ENCODE assay signal across 1 cellular context in the genomic region with DNA sequence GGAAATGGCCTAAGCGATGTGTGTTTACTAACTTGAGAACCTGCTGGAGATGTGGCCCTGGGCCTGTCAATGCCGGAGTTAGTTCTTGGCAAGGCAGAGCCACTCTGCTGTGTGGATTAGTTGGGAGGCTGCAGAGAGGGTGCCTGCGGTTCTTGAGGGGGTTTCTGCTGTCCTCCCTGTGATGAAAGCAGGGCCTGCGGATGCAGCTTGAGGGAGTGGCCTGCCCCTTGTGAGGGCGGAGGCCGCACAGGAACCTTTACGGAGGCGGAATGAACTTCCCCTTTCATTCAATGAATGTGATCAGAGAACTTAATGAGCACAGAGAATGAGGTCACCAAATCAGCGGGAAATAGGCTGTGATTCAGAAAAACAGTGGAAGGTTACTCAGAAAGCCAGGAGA.
TF ChIP-seq lines count a peak whose summit lies in the region.

No MANE protein-coding gene starts in this region.

TF ChIP-seq in GM12878, 131 proteins besides CTCF, POLR2A, EP300 and RAD21 (continued from another document):
- TF ChIP-seq NR2F1 (conservative IDR thresholded peaks at IDR 0.05) (peak; percentile 52), EGR1 (IDR thresholded peaks at IDR 0.05; ENCODE audit: borderline replicate concordance in 1 of 2, low read depth in 2 of 2, low read length in 2 of 2) (peak in 1 of 2 experiments; percentile 72; a peak in 1 of 3 replicates), IKZF2 (IDR thresholded peaks at IDR 0.05) (peak in 1 of 2 experiments; percentile 33; a peak in 2 of 4 replicates), JUNB (IDR thresholded peaks at IDR 0.05) (peak; percentile 45), KAT2A (conservative IDR thresholded peaks at IDR 0.05; ENCODE audit: control insufficient read depth, low read depth, low read length) (no peak), DPF2 (IDR thresholded peaks at IDR 0.05) (0 out of 2 replicates have a peak, but pooled peaks have one; percentile 35), USF2 (IDR thresholded peaks at IDR 0.05; ENCODE audit: borderline replicate concordance, low read depth, low read length) (no peak), SPI1 (IDR thresholded peaks at IDR 0.05; ENCODE audit: borderline replicate concordance, insufficient read depth, low read depth, low read length) (peak; percentile 42; the same call in 1 of the 2 replicates), HDAC6 (IDR thresholded peaks at IDR 0.05; ENCODE audit: unreplicated experiment) (no peak), BRCA1 (IDR thresholded peaks at IDR 0.05; ENCODE audit: low read depth, low read length) (no peak), SMC3 (IDR thresholded peaks at IDR 0.05; ENCODE audit: borderline replicate concordance, low read length) (no peak), NR2C2 (IDR thresholded peaks at IDR 0.05; ENCODE audit: borderline replicate concordance, control insufficient read depth, insufficient read length, low read depth) (no peak), ATF7 (IDR thresholded peaks at IDR 0.05; ENCODE audit: low read depth) (peak; percentile 91), HCFC1 (IDR thresholded peaks at IDR 0.05; ENCODE audit: low read length) (no peak), PAX5 (IDR thresholded peaks at IDR 0.05; ENCODE audit: borderline replicate concordance, low read depth, low read length) (0 out of 2 replicates have a peak, but pooled peaks have one; percentile 10), RBBP5 (conservative IDR thresholded peaks at IDR 0.05) (no peak), NFXL1 (IDR thresholded peaks at IDR 0.05; ENCODE audit: borderline replicate concordance) (no peak), IKZF1 (conservative IDR thresholded peaks at IDR 0.05) (peak; percentile 66), WRNIP1 (IDR thresholded peaks at IDR 0.05; ENCODE audit: borderline replicate concordance, low read depth, low read length) (no peak), EED (IDR thresholded peaks at IDR 0.05; ENCODE audit: low read depth) (peak; percentile 56; the same call in 1 of the 2 replicates), RELB (IDR thresholded peaks at IDR 0.05; ENCODE audit: low read depth) (peak; percentile 50; the same call in 1 of the 2 replicates), TCF12 (IDR thresholded peaks at IDR 0.05; ENCODE audit: low read depth, low read length) (0 out of 2 replicates have a peak, but pooled peaks have one; percentile 9), MYB (IDR thresholded peaks at IDR 0.05; ENCODE audit: borderline replicate concordance, low read depth, low read length) (no peak), TBL1XR1 (IDR thresholded peaks at IDR 0.05; ENCODE audit: low read depth, low read length) (no peak), ZNF207 (IDR thresholded peaks at IDR 0.05; ENCODE audit: borderline replicate concordance) (no peak), ETV6 (conservative IDR thresholded peaks at IDR 0.05 in 1 of 2, IDR thresholded peaks at IDR 0.05 in 1 of 2; ENCODE audit: borderline replicate concordance in 1 of 2, low read depth in 1 of 2) (no peak), CREM (IDR thresholded peaks at IDR 0.05; ENCODE audit: low read depth) (0 out of 2 replicates have a peak, but pooled peaks have one; percentile 44), ZNF622 (IDR thresholded peaks at IDR 0.05) (no peak), BCL11A (IDR thresholded peaks at IDR 0.05; ENCODE audit: low read depth, low read length) (0 out of 2 replicates have a peak, but pooled peaks have one; percentile 57), BHLHE40 (IDR thresholded peaks at IDR 0.05; ENCODE audit: borderline replicate concordance in 1 of 2, low read depth in 2 of 2, low read length in 1 of 2) (peak in 1 of 2 experiments; percentile 42; a peak in 1 of 4 replicates), LARP7 (IDR thresholded peaks at IDR 0.05) (no peak), TAF1 (IDR thresholded peaks at IDR 0.05; ENCODE audit: borderline replicate concordance, low read depth, low read length) (no peak)
- TF ChIP-seq, protein P1, sequence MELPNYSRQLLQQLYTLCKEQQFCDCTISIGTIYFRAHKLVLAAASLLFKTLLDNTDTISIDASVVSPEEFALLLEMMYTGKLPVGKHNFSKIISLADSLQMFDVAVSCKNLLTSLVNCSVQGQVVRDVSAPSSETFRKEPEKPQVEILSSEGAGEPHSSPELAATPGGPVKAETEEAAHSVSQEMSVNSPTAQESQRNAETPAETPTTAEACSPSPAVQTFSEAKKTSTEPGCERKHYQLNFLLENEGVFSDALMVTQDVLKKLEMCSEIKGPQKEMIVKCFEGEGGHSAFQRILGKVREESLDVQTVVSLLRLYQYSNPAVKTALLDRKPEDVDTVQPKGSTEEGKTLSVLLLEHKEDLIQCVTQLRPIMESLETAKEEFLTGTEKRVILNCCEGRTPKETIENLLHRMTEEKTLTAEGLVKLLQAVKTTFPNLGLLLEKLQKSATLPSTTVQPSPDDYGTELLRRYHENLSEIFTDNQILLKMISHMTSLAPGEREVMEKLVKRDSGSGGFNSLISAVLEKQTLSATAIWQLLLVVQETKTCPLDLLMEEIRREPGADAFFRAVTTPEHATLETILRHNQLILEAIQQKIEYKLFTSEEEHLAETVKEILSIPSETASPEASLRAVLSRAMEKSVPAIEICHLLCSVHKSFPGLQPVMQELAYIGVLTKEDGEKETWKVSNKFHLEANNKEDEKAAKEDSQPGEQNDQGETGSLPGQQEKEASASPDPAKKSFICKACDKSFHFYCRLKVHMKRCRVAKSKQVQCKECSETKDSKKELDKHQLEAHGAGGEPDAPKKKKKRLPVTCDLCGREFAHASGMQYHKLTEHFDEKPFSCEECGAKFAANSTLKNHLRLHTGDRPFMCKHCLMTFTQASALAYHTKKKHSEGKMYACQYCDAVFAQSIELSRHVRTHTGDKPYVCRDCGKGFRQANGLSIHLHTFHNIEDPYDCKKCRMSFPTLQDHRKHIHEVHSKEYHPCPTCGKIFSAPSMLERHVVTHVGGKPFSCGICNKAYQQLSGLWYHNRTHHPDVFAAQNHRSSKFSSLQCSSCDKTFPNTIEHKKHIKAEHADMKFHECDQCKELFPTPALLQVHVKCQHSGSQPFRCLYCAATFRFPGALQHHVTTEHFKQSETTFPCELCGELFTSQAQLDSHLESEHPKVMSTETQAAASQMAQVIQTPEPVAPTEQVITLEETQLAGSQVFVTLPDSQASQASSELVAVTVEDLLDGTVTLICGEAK (IDR thresholded peaks at IDR 0.05; ENCODE audit: borderline replicate concordance): no peak
- TF ChIP-seq, protein P2, sequence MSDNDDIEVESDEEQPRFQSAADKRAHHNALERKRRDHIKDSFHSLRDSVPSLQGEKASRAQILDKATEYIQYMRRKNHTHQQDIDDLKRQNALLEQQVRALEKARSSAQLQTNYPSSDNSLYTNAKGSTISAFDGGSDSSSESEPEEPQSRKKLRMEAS (IDR thresholded peaks at IDR 0.05; ENCODE audit: low read depth, low read length): no peak
- TF ChIP-seq, protein P3, sequence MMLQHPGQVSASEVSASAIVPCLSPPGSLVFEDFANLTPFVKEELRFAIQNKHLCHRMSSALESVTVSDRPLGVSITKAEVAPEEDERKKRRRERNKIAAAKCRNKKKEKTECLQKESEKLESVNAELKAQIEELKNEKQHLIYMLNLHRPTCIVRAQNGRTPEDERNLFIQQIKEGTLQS (IDR thresholded peaks at IDR 0.05; ENCODE audit: borderline replicate concordance, extremely low read depth, low read depth, low read length): no peak
